ENCODE assay signal across 31 cellular contexts in the genomic region with DNA sequence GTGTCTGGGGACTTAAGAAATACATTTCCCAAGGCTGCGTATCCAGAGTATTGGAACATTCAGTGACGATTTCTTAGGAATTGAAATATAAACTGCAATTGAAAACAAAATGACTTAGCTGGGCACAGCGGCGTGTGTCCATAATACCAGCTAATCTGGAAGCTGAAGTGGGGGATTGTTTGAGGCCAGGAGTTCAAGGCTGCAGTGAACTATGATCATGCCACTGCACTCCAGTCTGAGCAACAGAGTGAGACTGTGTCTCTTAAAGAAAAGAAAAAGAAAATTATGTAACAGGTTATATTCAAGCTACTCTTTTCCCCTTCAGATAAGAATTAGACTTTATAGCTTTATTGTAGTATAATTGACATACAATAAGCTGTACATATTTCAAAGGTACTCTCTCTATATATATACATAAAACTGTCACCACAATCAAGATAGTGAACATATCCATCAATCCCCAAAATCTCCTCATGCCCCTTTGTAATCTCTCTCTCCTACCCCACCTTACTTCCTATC. TPM values are rescaled to one million over a fixed set of nuclear protein-coding genes. Genes with fewer than 3 reads are reported as not detected.
"Had no signal": no experiment of that assay in that cellular context is flagged by ENCODE, and none has a peak within 500 bp of the region (broad histone marks: within the 10 kb centered on the region; RNA-seq: fewer than 3 reads in every experiment).

No MANE protein-coding gene starts in this region.

- H3K9me3 ChIP-seq: ascending aorta, MG63, SJCRH30, SK-N-SH had no signal

- ATAC-seq: activated naive CD4-positive, alpha-beta T cell treated with anti-CD3 and anti-CD28 coated beads, Interleukin-2, amount 50 U/mL, for 72 hours; activated T-cell treated with anti-CD3 and anti-CD28 coated beads, Interleukin-2, amount 50 U/mL, for 4 hours; Panc1; T-cell had no signal

- DNase-seq: activated B cell treated with CpG ODN at 0.5 μM for 24 hours; activated CD4-positive, alpha-beta memory T cell treated with anti-CD3 and anti-CD28 coated beads for 36 hours; activated CD4-positive, alpha-beta T cell treated with anti-CD3 and anti-CD28 coated beads for 4 hours; activated CD4-positive, alpha-beta T cell treated with anti-CD3 and anti-CD28 coated beads, Interleukin-2, amount 50 U/mL, for 1 hour; activated CD4-positive, CD25-positive, alpha-beta regulatory T cell treated with anti-CD3 and anti-CD28 coated beads, Interleukin-2, amount 50 U/mL, for 72 hours; activated CD8-positive, alpha-beta memory T cell treated with anti-CD3 and anti-CD28 coated beads, Interleukin-2, amount 50 U/mL, for 4 hours; activated gamma-delta T cell treated with Interleukin-2 at 50 U/mL for 16 hours; activated naive CD4-positive, alpha-beta T cell treated with anti-CD3 and anti-CD28 coated beads for 36 hours; activated T-cell treated with anti-CD3 and anti-CD28 coated beads for 4 hours; activated T-cell treated with anti-CD3 and anti-CD28 coated beads, Interleukin-2, amount 50 U/mL, for 4 hours; amygdala; Karpas-422; KBM-7; MG63; NCI-H1048; NCI-H1436 treated with DMSO at 0.1 percent for 48 hours; NCI-H1694 treated with DMSO at 0.1 percent for 48 hours; NCI-H2029; NCI-H345; NCI-H524 treated with DMSO at 0.1 percent for 48 hours; SHP77; SJCRH30; SK-N-SH; T-cell; T-helper 2 cell; T-helper 9 cell had no signal

- H3K4me1 Mint-ChIP-seq: activated B cell treated with CpG ODN at 0.5 μM for 24 hours had no signal

- H3K27ac Mint-ChIP-seq: activated B cell treated with CpG ODN at 0.5 μM for 24 hours; activated CD4-positive, alpha-beta memory T cell treated with anti-CD3 and anti-CD28 coated beads for 36 hours; activated naive CD4-positive, alpha-beta T cell treated with anti-CD3 and anti-CD28 coated beads for 36 hours; activated naive CD4-positive, alpha-beta T cell treated with anti-CD3 and anti-CD28 coated beads, Interleukin-2, amount 50 U/mL, for 72 hours; activated T-helper 1 cell treated with anti-CD3 and anti-CD28 coated beads, Interleukin-12 subunit alpha, Interleukin-12 subunit beta, Interleukin-2, Interleukin-4 antibody, amounts not matched to agents 30 ng/mL and 10 ng/mL and 1 ng/mL, durations not matched to agents 14 hours and 24 hours and 36 hours; T-cell had no signal

- H3K4me3 ChIP-seq: ascending aorta, MG63, SJCRH30 had no signal

- H3K36me3 ChIP-seq: ascending aorta, MG63 had no signal

- H3K27me3 ChIP-seq: ascending aorta, MG63, SJCRH30 had no signal

- H3K4me1 ChIP-seq: ascending aorta, SJCRH30 had no signal

- H3K27ac ChIP-seq: ascending aorta, SJCRH30, VCaP had no signal

- H3K9me3 Mint-ChIP-seq: activated B cell treated with CpG ODN at 0.5 μM for 24 hours; activated CD4-positive, alpha-beta memory T cell treated with anti-CD3 and anti-CD28 coated beads for 36 hours; activated naive CD4-positive, alpha-beta T cell treated with anti-CD3 and anti-CD28 coated beads for 36 hours; activated naive CD4-positive, alpha-beta T cell treated with anti-CD3 and anti-CD28 coated beads, Interleukin-2, amount 50 U/mL, for 72 hours; activated T-cell treated with anti-CD3 and anti-CD28 coated beads, Interleukin-2, amount 50 U/mL, for 4 hours; activated T-helper 1 cell treated with anti-CD3 and anti-CD28 coated beads, Interleukin-12 subunit alpha, Interleukin-12 subunit beta, Interleukin-2, Interleukin-4 antibody, amounts not matched to agents 30 ng/mL and 10 ng/mL and 1 ng/mL, durations not matched to agents 14 hours and 24 hours and 36 hours; T-cell had no signal

- H3K27me3 Mint-ChIP-seq: activated B cell treated with CpG ODN at 0.5 μM for 24 hours; activated CD4-positive, alpha-beta memory T cell treated with anti-CD3 and anti-CD28 coated beads for 36 hours; T-cell had no signal

- H3K36me3 Mint-ChIP-seq: activated CD4-positive, alpha-beta memory T cell treated with anti-CD3 and anti-CD28 coated beads for 36 hours had no signal

- H3K4me3 Mint-ChIP-seq: activated B cell treated with CpG ODN at 0.5 μM for 24 hours; activated CD4-positive, alpha-beta memory T cell treated with anti-CD3 and anti-CD28 coated beads for 36 hours; activated naive CD4-positive, alpha-beta T cell treated with anti-CD3 and anti-CD28 coated beads for 36 hours; activated T-cell treated with anti-CD3 and anti-CD28 coated beads, Interleukin-2, amount 50 U/mL, for 4 hours; activated T-helper 1 cell treated with anti-CD3 and anti-CD28 coated beads, Interleukin-12 subunit alpha, Interleukin-12 subunit beta, Interleukin-2, Interleukin-4 antibody, amounts not matched to agents 30 ng/mL and 10 ng/mL and 1 ng/mL, durations not matched to agents 14 hours and 24 hours and 36 hours; T-cell had no signal

RNA-seq across cellular contexts. Expression of a gene that starts 22.4 kb away (rescaled TPM):
- total RNA-seq: activated B cell treated with CpG ODN at 0.5 μM for 24 hours; activated CD4-positive, alpha-beta memory T cell treated with anti-CD3 and anti-CD28 coated beads for 36 hours; activated naive CD4-positive, alpha-beta T cell treated with anti-CD3 and anti-CD28 coated beads for 36 hours; activated naive CD4-positive, alpha-beta T cell treated with anti-CD3 and anti-CD28 coated beads, Interleukin-2, amount 50 U/mL, for 72 hours; activated T-cell treated with anti-CD3 and anti-CD28 coated beads, Interleukin-2, amount 50 U/mL, for 4 hours; activated T-helper 1 cell treated with anti-CD3 and anti-CD28 coated beads, Interleukin-12 subunit alpha, Interleukin-12 subunit beta, Interleukin-2, Interleukin-4 antibody, amounts not matched to agents 30 ng/mL and 10 ng/mL and 1 ng/mL, durations not matched to agents 14 hours and 24 hours and 36 hours; ascending aorta; T-cell had no signal
